Comparison of ENCODE assay signal across 25 cellular contexts in genomic region chr15:31577103-31577502, GRCh38.
"Had no signal": no experiment of that assay in that cellular context is flagged by ENCODE, and none has a peak within 500 bp of the region (broad histone marks: within the 10 kb centered on the region; RNA-seq: fewer than 3 reads in every experiment).

No MANE protein-coding gene starts in this region.

- H3K27me3 Mint-ChIP-seq: activated naive CD4-positive, alpha-beta T cell treated with anti-CD3 and anti-CD28 coated beads, Interleukin-2, amount 10 ng/mL, durations not matched to agents 7 days and 5 days had no signal

- H3K27me3 ChIP-seq: ascending aorta, breast epithelium, dorsolateral prefrontal cortex had no signal

- H3K4me3 ChIP-seq: ascending aorta, breast epithelium, coronary artery, dorsolateral prefrontal cortex had no signal

- ATAC-seq: activated CD4-positive, alpha-beta T cell treated with anti-CD3 and anti-CD28 coated beads for 36 hours; activated naive CD4-positive, alpha-beta T cell treated with anti-CD3 and anti-CD28 coated beads, Interleukin-2, amount 50 U/mL, for 72 hours; activated T-cell treated with anti-CD3 and anti-CD28 coated beads, Interleukin-2, amount 50 U/mL, for 72 hours; esophagus mucosa had no signal

- DNase-seq: activated CD4-positive, alpha-beta memory T cell treated with anti-CD3 and anti-CD28 coated beads, Interleukin-2, amount 10 ng/mL, durations not matched to agents 7 days and 5 days; activated CD4-positive, alpha-beta T cell treated with anti-CD3 and anti-CD28 coated beads for 36 hours; activated CD4-positive, alpha-beta T cell treated with anti-CD3 and anti-CD28 coated beads, Interleukin-2, amount 10 ng/mL, durations not matched to agents 7 days and 5 days; activated CD4-positive, alpha-beta T cell treated with anti-CD3 and anti-CD28 coated beads, Interleukin-2, amount 50 U/mL, for 4 hours; activated CD8-positive, alpha-beta memory T cell treated with anti-CD3 and anti-CD28 coated beads, Interleukin-2, amount 50 U/mL, for 48 hours; activated gamma-delta T cell; activated naive CD4-positive, alpha-beta T cell; activated naive CD4-positive, alpha-beta T cell treated with anti-CD3 and anti-CD28 coated beads, Interleukin-2, amount 10 ng/mL, durations not matched to agents 7 days and 5 days; activated naive CD8-positive, alpha-beta T cell treated with anti-CD3 and anti-CD28 coated beads, Interleukin-2, amount 10 ng/mL, durations not matched to agents 7 days and 5 days; activated T-cell treated with anti-CD3 and anti-CD28 coated beads for 4 hours; activated T-cell treated with anti-CD3 and anti-CD28 coated beads, Interleukin-2, amount 50 U/mL, for 24 hours; activated T-cell treated with anti-CD3 and anti-CD28 coated beads, Interleukin-2, amount 50 U/mL, for 72 hours; dorsolateral prefrontal cortex; effector memory CD4-positive, alpha-beta T cell; endodermal cell; foreskin fibroblast; T-helper 2 cell had no signal

- H3K36me3 Mint-ChIP-seq: activated naive CD4-positive, alpha-beta T cell treated with anti-CD3 and anti-CD28 coated beads, Interleukin-2, amount 10 ng/mL, durations not matched to agents 7 days and 5 days; activated naive CD8-positive, alpha-beta T cell treated with anti-CD3 and anti-CD28 coated beads, Interleukin-2, amount 10 ng/mL, durations not matched to agents 7 days and 5 days had no signal

- H3K27ac Mint-ChIP-seq: activated CD4-positive, alpha-beta memory T cell treated with anti-CD3 and anti-CD28 coated beads, Interleukin-2, amount 10 ng/mL, durations not matched to agents 7 days and 5 days; activated CD4-positive, alpha-beta T cell treated with anti-CD3 and anti-CD28 coated beads for 36 hours; activated CD4-positive, alpha-beta T cell treated with anti-CD3 and anti-CD28 coated beads, Interleukin-2, amount 10 ng/mL, durations not matched to agents 7 days and 5 days; activated naive CD4-positive, alpha-beta T cell treated with anti-CD3 and anti-CD28 coated beads, Interleukin-2, amount 10 ng/mL, durations not matched to agents 7 days and 5 days; activated naive CD4-positive, alpha-beta T cell treated with anti-CD3 and anti-CD28 coated beads, Interleukin-2, amount 50 U/mL, for 72 hours; activated naive CD8-positive, alpha-beta T cell treated with anti-CD3 and anti-CD28 coated beads, Interleukin-2, amount 10 ng/mL, durations not matched to agents 7 days and 5 days; activated T-cell treated with anti-CD3 and anti-CD28 coated beads, Interleukin-2, amount 50 U/mL, for 24 hours; activated T-cell treated with anti-CD3 and anti-CD28 coated beads, Interleukin-2, amount 50 U/mL, for 72 hours; brain; dendritic cell treated with granulocyte-macrophage colony-stimulating factor and Interleukin-4, amounts not matched to agents 40 ng/mL and 50 ng/mL, for 4 days; endodermal cell had no signal

- H3K4me1 Mint-ChIP-seq: activated CD4-positive, alpha-beta memory T cell treated with anti-CD3 and anti-CD28 coated beads, Interleukin-2, amount 10 ng/mL, durations not matched to agents 7 days and 5 days; activated CD4-positive, alpha-beta T cell treated with anti-CD3 and anti-CD28 coated beads, Interleukin-2, amount 10 ng/mL, durations not matched to agents 7 days and 5 days; activated naive CD4-positive, alpha-beta T cell treated with anti-CD3 and anti-CD28 coated beads, Interleukin-2, amount 10 ng/mL, durations not matched to agents 7 days and 5 days; activated naive CD8-positive, alpha-beta T cell treated with anti-CD3 and anti-CD28 coated beads, Interleukin-2, amount 10 ng/mL, durations not matched to agents 7 days and 5 days; central memory CD8-positive, alpha-beta T cell had no signal

- H3K27ac ChIP-seq: ascending aorta, breast epithelium, coronary artery, dorsolateral prefrontal cortex had no signal

- H3K4me1 ChIP-seq: ascending aorta, breast epithelium had no signal

- H3K36me3 ChIP-seq: ascending aorta, breast epithelium had no signal

- H3K9me3 Mint-ChIP-seq: central memory CD8-positive, alpha-beta T cell had no signal

- H3K4me3 Mint-ChIP-seq: activated CD4-positive, alpha-beta memory T cell treated with anti-CD3 and anti-CD28 coated beads, Interleukin-2, amount 10 ng/mL, durations not matched to agents 7 days and 5 days; activated CD4-positive, alpha-beta T cell treated with anti-CD3 and anti-CD28 coated beads for 36 hours; activated CD4-positive, alpha-beta T cell treated with anti-CD3 and anti-CD28 coated beads, Interleukin-2, amount 10 ng/mL, durations not matched to agents 7 days and 5 days; activated naive CD4-positive, alpha-beta T cell treated with anti-CD3 and anti-CD28 coated beads, Interleukin-2, amount 10 ng/mL, durations not matched to agents 7 days and 5 days; activated naive CD8-positive, alpha-beta T cell treated with anti-CD3 and anti-CD28 coated beads, Interleukin-2, amount 10 ng/mL, durations not matched to agents 7 days and 5 days; activated T-cell treated with anti-CD3 and anti-CD28 coated beads, Interleukin-2, amount 50 U/mL, for 24 hours; activated T-cell treated with anti-CD3 and anti-CD28 coated beads, Interleukin-2, amount 50 U/mL, for 72 hours; brain; central memory CD8-positive, alpha-beta T cell; dendritic cell treated with granulocyte-macrophage colony-stimulating factor and Interleukin-4, amounts not matched to agents 40 ng/mL and 50 ng/mL, for 4 days; endodermal cell had no signal
